In genomic region chr11:10930961-10931760, GRCh38 we compare ENCODE assay signal across 8 cellular contexts.
A peak's percentile ranks its signal among the peaks of the same experiment; 100 is the strongest.
DNase-seq lines count a peak whose midpoint lies in the region; ATAC-seq and TF ChIP-seq lines count a peak whose summit lies in the region.

No MANE protein-coding gene starts in this region.

- ATAC-seq in heart left ventricle: peak; percentile 32 to 83 (median 79)

- peak in 1 of 2 donors; percentile 28 for TF ChIP-seq POLR2A in heart left ventricle (IDR thresholded peaks at IDR 0.05)
- peak; percentile 37 for TF ChIP-seq POLR2A in ovary (IDR thresholded peaks at IDR 0.05)
- peak in 1 of 2 donors; percentile 75 for TF ChIP-seq POLR2A in uterus (IDR thresholded peaks at IDR 0.05)

- 0% methylated on average over 46 to 71 of the region's 71 CpGs for WGBS in heart left ventricle, 4 donors
- 0 to 1% (median 0%) methylated on average over 57 to 71 of the region's 71 CpGs for WGBS in ovary, 3 donors

- intact Hi-C loops in heart left ventricle (cut with DNase I): loop anchor here in 9 of 10 donors (1.0 to 10.0 kb wide), 11 partner anchors 72 to 861 kb away; partner anchors contain the start of genes EIF4G2 (in 5 of the 9) and ZBED5 (in 3 of the 9)
- intact Hi-C loops in ovary (cut with DNase I): loop anchor here (5.0 to 10.0 kb wide), 6 partner anchors 84 to 856 kb away; partner anchors contain the start of gene EIF4G2 (in 1 of the 4)
- intact Hi-C loops in uterus (cut with DNase I; ENCODE audit: low total_unique reads): loop anchor here (5.0 to 10.0 kb wide), 3 partner anchors 91 to 854 kb away; partner anchors contain the start of gene GALNT18

- DNase-seq in DMS79 (lab: John Stamatoyannopoulos, UW): peak; percentile 70
- peak; percentile 71 for DNase-seq in KBM-7
- peak; percentile 29 for DNase-seq in SKM-1 treated with dmso at 0.1 percent for 144 hours (lab: John Stamatoyannopoulos, UW; ENCODE audit: unreplicated experiment)
- DNase-seq in amygdala (lab: John Stamatoyannopoulos, UW): peak in 40 of 56 donors; percentile 8 to 79 (median 50)
- DNase-seq in heart left ventricle: peak; percentile 76 to 85 (median 80)
- DNase-seq in ovary: peak; percentile 82 to 88 (median 86)
- peak; percentile 86 for DNase-seq in uterus
- no peak for DNase-seq in SHP77 treated with DMSO at 0.1 percent for 48 hours (lab: John Stamatoyannopoulos, UW)

- H3K4me3 ChIP-seq in heart left ventricle (peak overlapping the region; percentile 47 to 89 (median 74)), ovary (peak overlapping the region; percentile 62), uterus (peak overlapping the region; percentile 52 to 56)

- H3K27ac ChIP-seq in heart left ventricle (peak overlapping the region; percentile 80 to 97 (median 86)), ovary (peak overlapping the region; percentile 92 to 99), uterus (peak overlapping the region; percentile 98 to 99)

- TF ChIP-seq EP300 in ovary (IDR thresholded peaks at IDR 0.05): no peak

- no peak for TF ChIP-seq CTCF in heart left ventricle (IDR thresholded peaks at IDR 0.05)
- TF ChIP-seq CTCF in ovary (IDR thresholded peaks at IDR 0.05): no peak
- no peak for TF ChIP-seq CTCF in uterus (IDR thresholded peaks at IDR 0.05)

- in situ Hi-C loops in KBM-7 (cut with MboI; ENCODE audit: low pct_unique_long_range_greater_than_20kb, low sequenced_read_pairs): no loop called here

- H3K27me3 ChIP-seq in heart left ventricle: peaks cover 0 to 12% (median 0%) of the 10 kb centered on the region in 9 donors
- no peaks in the 10 kb centered on the region for H3K27me3 ChIP-seq in ovary
- H3K27me3 ChIP-seq in uterus: no peaks in the 10 kb centered on the region

- no peaks in the 10 kb centered on the region for H3K9me3 ChIP-seq in heart left ventricle
- H3K9me3 ChIP-seq in ovary: no peaks in the 10 kb centered on the region
- H3K9me3 ChIP-seq in uterus: no peaks in the 10 kb centered on the region

- H3K36me3 ChIP-seq in heart left ventricle: no peaks in the 10 kb centered on the region
- H3K36me3 ChIP-seq in ovary: no peaks in the 10 kb centered on the region
- no peaks in the 10 kb centered on the region for H3K36me3 ChIP-seq in uterus

- H3K4me1 ChIP-seq in heart left ventricle (peaks cover 0 to 32% (median 11%) of the 10 kb centered on the region in 12 donors), ovary (ENCODE audit: insufficient read depth) (peaks cover 6% of the 10 kb centered on the region), uterus (no peaks in the 10 kb centered on the region)
